Comparison of ENCODE assay signal across 9 cellular contexts in the genomic region with DNA sequence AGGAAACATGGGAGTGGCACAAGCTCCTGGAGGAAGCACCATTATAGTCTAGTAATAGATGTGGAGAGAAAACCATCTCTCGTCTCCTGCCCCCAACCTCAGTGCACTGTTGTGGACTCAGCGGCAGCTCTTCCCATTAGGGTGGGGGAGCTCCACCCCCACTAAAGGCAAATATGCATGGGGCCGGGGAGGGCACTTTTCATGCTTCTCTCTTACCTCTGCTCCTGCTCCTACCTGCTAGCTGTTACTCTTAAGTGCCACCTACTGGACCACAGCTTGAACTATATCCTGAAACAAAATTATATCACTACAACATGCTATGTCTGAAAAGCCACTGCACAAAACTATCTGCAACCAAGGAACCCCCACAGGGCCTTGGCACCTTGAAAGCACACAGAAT.
DNase-seq lines count a peak whose midpoint lies in the region; ATAC-seq, FAIRE-seq and TF ChIP-seq lines count a peak whose summit lies in the region.
"Had no signal": no experiment of that assay in that cellular context is flagged by ENCODE, and none has a peak within 500 bp of the region (broad histone marks: within the 10 kb centered on the region; RNA-seq: fewer than 3 reads in every experiment).

No MANE protein-coding gene starts in this region.

- no peaks in the 10 kb centered on the region for H4K20me1 ChIP-seq in K562 (replicated peaks; ENCODE audit: control insufficient read depth, insufficient read depth, low read length)

- no peak overlapping the region for H3K9ac ChIP-seq in K562 (ENCODE audit: insufficient read depth in 1 of 2, low read depth in 2 of 2, low read length in 2 of 2)

- no peaks in the 10 kb centered on the region for H3K4me1 Mint-ChIP-seq in nephron progenitor cell
- no peaks in the 10 kb centered on the region for H3K4me1 Mint-ChIP-seq in stimulated activated effector memory CD8-positive, alpha-beta T cell treated with anti-CD3 and anti-CD28 coated beads, Interleukin-12 subunit alpha, Interleukin-12 subunit beta, amount 100 ng/mL, for 72 hours
- H3K4me1 Mint-ChIP-seq: activated T-helper 17 cell treated with anti-CD3 and anti-CD28 coated beads, Interleukin-2, amount 50 U/mL, for 72 hours; naive thymus-derived CD8-positive, alpha-beta T cell had no signal

- no peak for TF ChIP-seq EP300 in K562 (IDR thresholded peaks at IDR 0.05; ENCODE audit: low read length)

- H2AFZ ChIP-seq in K562 (ENCODE audit: low read depth, low read length), result no peak overlapping the region

- WGBS in K562 (ENCODE audit: insufficient coverage, low coverage, missing lambda C conversion rate), result 0% methylated on average over 3 of the region's 3 CpGs
- 13 to 25% methylated on average over 3 of the region's 3 CpGs for WGBS in lower leg skin, 2 donors

- no peak for TF ChIP-seq POLR2A in K562 (conservative IDR thresholded peaks at IDR 0.05)
- TF ChIP-seq POLR2A in lower leg skin (IDR thresholded peaks at IDR 0.05), result no peak

- DNase-seq in NAMALWA (ENCODE audit: low spot score) (peak; percentile 46), K562 (ENCODE audit: extremely low read depth in 1 of 4, low spot score in 3 of 4) (peak in 1 of 4 experiments; percentile 7), nephron progenitor cell (peak; percentile 3), lower leg skin (ENCODE audit: low spot score in 2 of 2) (no peak), T1000 (lab: John Stamatoyannopoulos, UW) (no peak)
- DNase-seq in stimulated activated effector memory CD8-positive, alpha-beta T cell treated with anti-CD3 and anti-CD28 coated beads, Interleukin-12 subunit alpha, Interleukin-12 subunit beta, amount 100 ng/mL, for 72 hours (ENCODE audit: low spot score in 2 of 2), result no peak
- DNase-seq: naive thymus-derived CD8-positive, alpha-beta T cell had no signal

- H3K4me2 ChIP-seq in K562 (ENCODE audit: insufficient read depth, low read length), result no peak overlapping the region

- peak; percentile 66 for ATAC-seq in GM18868 (IDR thresholded peaks at IDR 0.05; ENCODE audit: unreplicated experiment)
- no peak for ATAC-seq in K562
- ATAC-seq in stimulated activated effector memory CD8-positive, alpha-beta T cell treated with anti-CD3 and anti-CD28 coated beads, Interleukin-12 subunit alpha, Interleukin-12 subunit beta, amount 100 ng/mL, for 72 hours, result no peak
- ATAC-seq: activated T-helper 17 cell treated with anti-CD3 and anti-CD28 coated beads, Interleukin-2, amount 50 U/mL, for 72 hours; naive thymus-derived CD8-positive, alpha-beta T cell had no signal

- no peaks in the 10 kb centered on the region for H3K9me3 ChIP-seq in K562 (replicated peaks; ENCODE audit: control insufficient read depth, insufficient read depth, low read depth, low read length)

- TF ChIP-seq RAD21 in K562 (CRISPR knock-in tag; conservative IDR thresholded peaks at IDR 0.05 in 1 of 2, IDR thresholded peaks at IDR 0.05 in 1 of 2), result peak; percentile 31 to 48

- POLR2A ChIA-PET in K562 (lab: Yijun Ruan, JAX), result no interaction called here

- TF ChIP-seq CTCF in K562 (IDR thresholded peaks at IDR 0.05 in 2 of 3, conservative IDR thresholded peaks at IDR 0.05 in 1 of 3; ENCODE audit: insufficient read depth in 2 of 3, low read depth in 1 of 3, low read length in 3 of 3), result no peak
- peak; percentile 40 for TF ChIP-seq CTCF in nephron progenitor cell (IDR thresholded peaks at IDR 0.05)
- no peak for TF ChIP-seq CTCF in lower leg skin (IDR thresholded peaks at IDR 0.05)

- peaks cover 3% of the 10 kb centered on the region for H3K27me3 Mint-ChIP-seq in nephron progenitor cell (ENCODE audit: low read depth, poor library complexity)
- H3K27me3 Mint-ChIP-seq: activated T-helper 17 cell treated with anti-CD3 and anti-CD28 coated beads, Interleukin-2, amount 50 U/mL, for 72 hours had no signal

- in situ Hi-C loops in K562 (cut with MboI), result no loop called here

- no peaks in the 10 kb centered on the region for H3K4me1 ChIP-seq in K562 (replicated peaks in 1 of 2; ENCODE audit: control insufficient read depth in 2 of 2, insufficient read depth in 2 of 2, low read length in 2 of 2)

- H3K4me3 ChIP-seq in K562, result no peak overlapping the region
- H3K4me3 ChIP-seq in lower leg skin (ENCODE audit: low read depth, poor library complexity, severe bottlenecking), result no peak overlapping the region

- no peaks in the 10 kb centered on the region for H3K9me1 ChIP-seq in K562 (ENCODE audit: control insufficient read depth, insufficient read depth, low read length)

- CTCF ChIA-PET in K562 (lab: Yijun Ruan, JAX; ENCODE audit: low intra/inter-chr PET ratio), result no interaction called here

- no peak for FAIRE-seq in K562 (lab: Jason Lieb, UNC)

- no peaks in the 10 kb centered on the region for H3K79me2 ChIP-seq in K562 (ENCODE audit: control insufficient read depth, insufficient read depth, low read length)

- no peak overlapping the region for H3K27ac Mint-ChIP-seq in nephron progenitor cell
- no peak overlapping the region for H3K27ac Mint-ChIP-seq in stimulated activated effector memory CD8-positive, alpha-beta T cell treated with anti-CD3 and anti-CD28 coated beads, Interleukin-12 subunit alpha, Interleukin-12 subunit beta, amount 100 ng/mL, for 72 hours
- H3K27ac Mint-ChIP-seq: activated T-helper 17 cell treated with anti-CD3 and anti-CD28 coated beads, Interleukin-2, amount 50 U/mL, for 72 hours; naive thymus-derived CD8-positive, alpha-beta T cell had no signal

- no peaks in the 10 kb centered on the region for H3K36me3 Mint-ChIP-seq in nephron progenitor cell (ENCODE audit: low read depth)
- no peaks in the 10 kb centered on the region for H3K36me3 Mint-ChIP-seq in stimulated activated effector memory CD8-positive, alpha-beta T cell treated with anti-CD3 and anti-CD28 coated beads, Interleukin-12 subunit alpha, Interleukin-12 subunit beta, amount 100 ng/mL, for 72 hours

- H3K9me3 Mint-ChIP-seq in nephron progenitor cell, result peaks cover 26% of the 10 kb centered on the region
- peaks cover 17% of the 10 kb centered on the region for H3K9me3 Mint-ChIP-seq in stimulated activated effector memory CD8-positive, alpha-beta T cell treated with anti-CD3 and anti-CD28 coated beads, Interleukin-12 subunit alpha, Interleukin-12 subunit beta, amount 100 ng/mL, for 72 hours

- no TSS peak for BruUV-seq in K562 (replicated peaks; lab: Mats Ljungman, UMichigan)

- intact Hi-C loops in K562 (cut with micrococcal nuclease) (no loop called here), lower leg skin (cut with DNase I; ENCODE audit: low total_unique reads) (no loop called here)

- H3K27ac ChIP-seq in K562 (ENCODE audit: extremely low read depth, low read depth, low read length), result no peak overlapping the region

- H3K4me3 Mint-ChIP-seq in nephron progenitor cell, result no peak overlapping the region
- H3K4me3 Mint-ChIP-seq in stimulated activated effector memory CD8-positive, alpha-beta T cell treated with anti-CD3 and anti-CD28 coated beads, Interleukin-12 subunit alpha, Interleukin-12 subunit beta, amount 100 ng/mL, for 72 hours, result no peak overlapping the region
- H3K4me3 Mint-ChIP-seq: activated T-helper 17 cell treated with anti-CD3 and anti-CD28 coated beads, Interleukin-2, amount 50 U/mL, for 72 hours; naive thymus-derived CD8-positive, alpha-beta T cell had no signal

- no peaks in the 10 kb centered on the region for H3K27me3 ChIP-seq in K562 (ENCODE audit: control insufficient read depth in 2 of 2, insufficient read depth in 2 of 2, low read length in 2 of 2)

- no peaks in the 10 kb centered on the region for H3K36me3 ChIP-seq in K562 (ENCODE audit: control insufficient read depth, insufficient read depth, low read length)

TF ChIP-seq in K562, 482 proteins besides CTCF, POLR2A, EP300 and RAD21:
- TF ChIP-seq ZNF507 (tag; conservative IDR thresholded peaks at IDR 0.05), result no peak
- no peak for TF ChIP-seq RB1 (IDR thresholded peaks at IDR 0.05; ENCODE audit: low read depth)
- TF ChIP-seq DDX20 (tag; IDR thresholded peaks at IDR 0.05; ENCODE audit: low read depth), result no peak
- no peak for TF ChIP-seq COPS2 (conservative IDR thresholded peaks at IDR 0.05)
- no peak for TF ChIP-seq BRD9 (IDR thresholded peaks at IDR 0.05; ENCODE audit: low read depth, partially characterized antibody)
- TF ChIP-seq, protein P1, sequence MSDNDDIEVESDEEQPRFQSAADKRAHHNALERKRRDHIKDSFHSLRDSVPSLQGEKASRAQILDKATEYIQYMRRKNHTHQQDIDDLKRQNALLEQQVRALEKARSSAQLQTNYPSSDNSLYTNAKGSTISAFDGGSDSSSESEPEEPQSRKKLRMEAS (CRISPR knock-in tag; IDR thresholded peaks at IDR 0.05), result no peak

Comparison
In these comparisons a context has a peak if more than half of its experiments do, and no peak if none do; other contexts are left out.
1. DNase-seq: peak in NAMALWA (single experiment) and nephron progenitor cell (single experiment); none in stimulated activated effector memory CD8-positive, alpha-beta T cell treated with anti-CD3 and anti-CD28 coated beads, Interleukin-12 subunit alpha, Interleukin-12 subunit beta, amount 100 ng/mL, for 72 hours (0 of 2), lower leg skin (0 of 2) and T1000 (single experiment).